In the genomic region with DNA sequence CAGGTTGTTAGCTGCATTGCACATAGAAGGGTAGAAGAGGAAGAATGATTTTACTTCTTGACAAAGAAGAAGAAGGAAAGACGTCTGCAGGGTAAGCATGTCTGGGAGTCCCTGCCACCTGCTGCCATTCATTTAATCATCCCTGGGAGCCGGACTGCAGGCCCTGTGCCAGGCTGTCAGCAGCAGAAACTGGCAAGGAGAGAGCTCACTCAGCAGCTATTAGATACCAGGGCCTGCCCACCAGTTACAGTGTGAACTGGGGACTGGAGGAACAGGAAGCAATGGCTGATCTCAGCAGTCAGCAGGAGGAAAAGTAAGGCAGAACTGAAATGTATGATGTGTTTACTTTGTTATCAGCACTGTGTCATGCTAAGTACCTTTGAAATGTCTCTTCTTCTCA, we compare ENCODE assay signal across 15 cellular contexts.
DNase-seq lines count a peak whose midpoint lies in the region; ATAC-seq and TF ChIP-seq lines count a peak whose summit lies in the region.
"Had no signal": no experiment of that assay in that cellular context is flagged by ENCODE, and none has a peak within 500 bp of the region (broad histone marks: within the 10 kb centered on the region; RNA-seq: fewer than 3 reads in every experiment).

No MANE protein-coding gene starts in this region.

- no peak for TF ChIP-seq CTCF in LNCaP clone FGC (IDR thresholded peaks at IDR 0.05; ENCODE audit: control insufficient read depth, extremely low read depth, insufficient read depth)

- intact Hi-C loops in Right ventricle myocardium superior (cut with DNase I) = no loop called here
- intact Hi-C loops in sciatic nerve (cut with DNase I) = no loop called here

- no peak overlapping the region for H3K4me3 ChIP-seq in LNCaP clone FGC (ENCODE audit: low read depth, low read length)
- H3K4me3 ChIP-seq: coronary artery had no signal

- ATAC-seq in Right ventricle myocardium superior (ENCODE audit: poor library complexity) (peak; percentile 98), sciatic nerve (peak; percentile 75), GM21528 (IDR thresholded peaks at IDR 0.05; ENCODE audit: low FRiP score, unreplicated experiment) (no peak)

- DNase-seq in LNCaP clone FGC (ENCODE audit: low read depth) (peak; percentile 80), NCI-H774 (lab: John Stamatoyannopoulos, UW) (peak; percentile 36), Right ventricle myocardium superior (peak; percentile 86), sciatic nerve (ENCODE audit: low spot score) (no peak), activated gamma-delta T cell (lab: John Stamatoyannopoulos, UW) (no peak), CD1c-positive myeloid dendritic cell (ENCODE audit: extremely low spot score) (no peak)
- no peak for DNase-seq in central memory CD4-positive, alpha-beta T cell
- DNase-seq: activated CD4-positive, alpha-beta T cell treated with anti-CD3 and anti-CD28 coated beads, Interleukin-2, amount 10 ng/mL, durations not matched to agents 7 days and 5 days; activated effector memory CD4-positive, alpha-beta T cell treated with anti-CD3 and anti-CD28 coated beads, Interleukin-2, amount 50 U/mL, for 16 hours; H7; stimulated activated CD4-positive, alpha-beta T cell treated with anti-CD3 and anti-CD28 coated beads, Interleukin-1b, Interleukin-23, amount 100 ng/mL, for 48 hours; stimulated activated naive CD4-positive, alpha-beta T cell treated with Interleukin-2 at 50 U/mL for 16 hours; SW 1271 had no signal

Comparison
In these comparisons a context has a peak if more than half of its experiments do, and no peak if none do; other contexts are left out.
1. DNase-seq: peak in LNCaP clone FGC (single experiment), NCI-H774 (single experiment) and Right ventricle myocardium superior (single experiment); none in sciatic nerve (single experiment), central memory CD4-positive, alpha-beta T cell (single experiment), activated gamma-delta T cell (single experiment) and CD1c-positive myeloid dendritic cell (single experiment).